20 cellular contexts compared by ENCODE assay signal in genomic region chr17:29533976-29534375, GRCh38. TPM values are rescaled to one million over a fixed set of nuclear protein-coding genes. Genes with fewer than 3 reads are reported as not detected.
DNase-seq lines count a peak whose midpoint lies in the region; ATAC-seq lines count a peak whose summit lies in the region.
"Had no signal": no experiment of that assay in that cellular context is flagged by ENCODE, and none has a peak within 500 bp of the region (broad histone marks: within the 10 kb centered on the region; RNA-seq: fewer than 3 reads in every experiment).

No MANE protein-coding gene starts in this region.

- DNase-seq in Ammon's horn (ENCODE audit: low spot score), result peak; percentile 52
- peak in 9 of 61 donors; percentile 0 to 13 (median 2) for DNase-seq in caudate nucleus (lab: John Stamatoyannopoulos, UW)
- peak; percentile 30 for DNase-seq in medulla oblongata (ENCODE audit: extremely low spot score)
- no peak for DNase-seq in activated CD4-positive, alpha-beta memory T cell treated with anti-CD3 and anti-CD28 coated beads, Interleukin-2, amount 10 ng/mL, durations not matched to agents 7 days and 5 days
- DNase-seq: DMS53, GDM1, MG63, NCI-H1417, NCI-H1694 treated with DMSO at 0.1 percent for 48 hours, NCI-H2081 treated with DMSO at 0.1 percent for 48 hours, NCI-H2171 treated with DMSO at 0.1 percent for 48 hours, NCI-H524 treated with DMSO at 0.1 percent for 48 hours, NCI-H82, Peyer's patch had no signal

- H3K9me3 Mint-ChIP-seq in stimulated activated memory B cell treated with anti-CD40 and anti-IgM and Interleukin-4, amounts not matched to agents 10 μg/mL and 1 μg/mL and 100 μg/mL, for 72 hours, result no peaks in the 10 kb centered on the region
- no peaks in the 10 kb centered on the region for H3K9me3 Mint-ChIP-seq in activated CD4-positive, alpha-beta memory T cell treated with anti-CD3 and anti-CD28 coated beads, Interleukin-2, amount 10 ng/mL, durations not matched to agents 7 days and 5 days

- peak overlapping the region; percentile 53 for H3K27ac ChIP-seq in caudate nucleus (ENCODE audit: low read depth, low read length)
- H3K27ac ChIP-seq: Peyer's patch had no signal

- no peak for ATAC-seq in stimulated activated memory B cell treated with anti-CD40 and anti-IgM and Interleukin-4, amounts not matched to agents 10 μg/mL and 1 μg/mL and 100 μg/mL, for 72 hours
- no peak for ATAC-seq in HG02759 (IDR thresholded peaks at IDR 0.05; ENCODE audit: unreplicated experiment)
- ATAC-seq in activated CD4-positive, CD25-positive, alpha-beta regulatory T cell treated with anti-CD3 and anti-CD28 coated beads, Interleukin-2, amount 50 U/mL, for 24 hours, result no peak
- ATAC-seq: K562 had no signal

- H3K36me3 Mint-ChIP-seq in stimulated activated memory B cell treated with anti-CD40 and anti-IgM and Interleukin-4, amounts not matched to agents 10 μg/mL and 1 μg/mL and 100 μg/mL, for 72 hours, result peaks cover 37% of the 10 kb centered on the region
- H3K36me3 Mint-ChIP-seq in activated CD4-positive, alpha-beta memory T cell treated with anti-CD3 and anti-CD28 coated beads, Interleukin-2, amount 10 ng/mL, durations not matched to agents 7 days and 5 days (ENCODE audit: low read depth), result peaks cover 35% of the 10 kb centered on the region

- H3K4me3 Mint-ChIP-seq in stimulated activated memory B cell treated with anti-CD40 and anti-IgM and Interleukin-4, amounts not matched to agents 10 μg/mL and 1 μg/mL and 100 μg/mL, for 72 hours, result no peak overlapping the region
- no peak overlapping the region for H3K4me3 Mint-ChIP-seq in activated CD4-positive, alpha-beta memory T cell treated with anti-CD3 and anti-CD28 coated beads, Interleukin-2, amount 10 ng/mL, durations not matched to agents 7 days and 5 days
- H3K4me3 Mint-ChIP-seq: B cell, CD14-positive monocyte had no signal

- no peaks in the 10 kb centered on the region for H3K4me1 Mint-ChIP-seq in stimulated activated memory B cell treated with anti-CD40 and anti-IgM and Interleukin-4, amounts not matched to agents 10 μg/mL and 1 μg/mL and 100 μg/mL, for 72 hours
- no peaks in the 10 kb centered on the region for H3K4me1 Mint-ChIP-seq in activated CD4-positive, alpha-beta memory T cell treated with anti-CD3 and anti-CD28 coated beads, Interleukin-2, amount 10 ng/mL, durations not matched to agents 7 days and 5 days
- H3K4me1 Mint-ChIP-seq: CD14-positive monocyte had no signal

- POLR2A ChIA-PET in activated CD4-positive, alpha-beta memory T cell treated with anti-CD3 and anti-CD28 coated beads, Interleukin-2, amount 10 ng/mL, durations not matched to agents 7 days and 5 days (lab: Charles Lee), result interaction anchor here (1.2 to 2.2 kb wide), 3 partner anchors 11 to 143 kb away, joined by 3 to 4 read pairs (median 3); partner anchors contain the start of genes ABHD15 and TAOK1

- CTCF ChIA-PET in activated CD4-positive, alpha-beta memory T cell treated with anti-CD3 and anti-CD28 coated beads, Interleukin-2, amount 10 ng/mL, durations not matched to agents 7 days and 5 days (lab: Charles Lee), result interaction anchor here (0.8 to 4.2 kb wide), 6 partner anchors 11 to 354 kb away, joined by 3 to 50 read pairs (median 3); partner anchors contain the start of gene MYO18A

- H3K27ac Mint-ChIP-seq in stimulated activated memory B cell treated with anti-CD40 and anti-IgM and Interleukin-4, amounts not matched to agents 10 μg/mL and 1 μg/mL and 100 μg/mL, for 72 hours, result peak overlapping the region; percentile 7
- H3K27ac Mint-ChIP-seq in activated CD4-positive, alpha-beta memory T cell treated with anti-CD3 and anti-CD28 coated beads, Interleukin-2, amount 10 ng/mL, durations not matched to agents 7 days and 5 days, result no peak overlapping the region
- H3K27ac Mint-ChIP-seq: B cell, CD14-positive monocyte had no signal

- no peaks in the 10 kb centered on the region for H3K27me3 Mint-ChIP-seq in stimulated activated memory B cell treated with anti-CD40 and anti-IgM and Interleukin-4, amounts not matched to agents 10 μg/mL and 1 μg/mL and 100 μg/mL, for 72 hours
- no peaks in the 10 kb centered on the region for H3K27me3 Mint-ChIP-seq in activated CD4-positive, alpha-beta memory T cell treated with anti-CD3 and anti-CD28 coated beads, Interleukin-2, amount 10 ng/mL, durations not matched to agents 7 days and 5 days
- H3K27me3 Mint-ChIP-seq: B cell had no signal

RNA-seq across cellular contexts. Expression of gene ABHD15, which starts 32.9 kb away (rescaled TPM):
- 10 to 100 TPM; 18.5 to 19.3 TPM for total RNA-seq in activated CD4-positive, alpha-beta memory T cell treated with anti-CD3 and anti-CD28 coated beads, Interleukin-2, amount 10 ng/mL, durations not matched to agents 7 days and 5 days

RNA-seq across cellular contexts. Expression of gene TP53I13, which starts 34.5 kb away (rescaled TPM):
- total RNA-seq in activated CD4-positive, alpha-beta memory T cell treated with anti-CD3 and anti-CD28 coated beads, Interleukin-2, amount 10 ng/mL, durations not matched to agents 7 days and 5 days, result 100 to 1,000 TPM; 112 to 118 TPM

RNA-seq across cellular contexts. Expression of gene GIT1, which starts 55.5 kb away (rescaled TPM):
- 10 to 100 TPM; 76.6 to 80.4 TPM for total RNA-seq in activated CD4-positive, alpha-beta memory T cell treated with anti-CD3 and anti-CD28 coated beads, Interleukin-2, amount 10 ng/mL, durations not matched to agents 7 days and 5 days

RNA-seq across cellular contexts. Expression of gene ANKRD13B, which starts 59.0 kb away (rescaled TPM):
- total RNA-seq in activated CD4-positive, alpha-beta memory T cell treated with anti-CD3 and anti-CD28 coated beads, Interleukin-2, amount 10 ng/mL, durations not matched to agents 7 days and 5 days, result 10 to 100 TPM; 11.3 to 13.6 TPM
